1 cellular context compared by ENCODE assay signal in the genomic region with DNA sequence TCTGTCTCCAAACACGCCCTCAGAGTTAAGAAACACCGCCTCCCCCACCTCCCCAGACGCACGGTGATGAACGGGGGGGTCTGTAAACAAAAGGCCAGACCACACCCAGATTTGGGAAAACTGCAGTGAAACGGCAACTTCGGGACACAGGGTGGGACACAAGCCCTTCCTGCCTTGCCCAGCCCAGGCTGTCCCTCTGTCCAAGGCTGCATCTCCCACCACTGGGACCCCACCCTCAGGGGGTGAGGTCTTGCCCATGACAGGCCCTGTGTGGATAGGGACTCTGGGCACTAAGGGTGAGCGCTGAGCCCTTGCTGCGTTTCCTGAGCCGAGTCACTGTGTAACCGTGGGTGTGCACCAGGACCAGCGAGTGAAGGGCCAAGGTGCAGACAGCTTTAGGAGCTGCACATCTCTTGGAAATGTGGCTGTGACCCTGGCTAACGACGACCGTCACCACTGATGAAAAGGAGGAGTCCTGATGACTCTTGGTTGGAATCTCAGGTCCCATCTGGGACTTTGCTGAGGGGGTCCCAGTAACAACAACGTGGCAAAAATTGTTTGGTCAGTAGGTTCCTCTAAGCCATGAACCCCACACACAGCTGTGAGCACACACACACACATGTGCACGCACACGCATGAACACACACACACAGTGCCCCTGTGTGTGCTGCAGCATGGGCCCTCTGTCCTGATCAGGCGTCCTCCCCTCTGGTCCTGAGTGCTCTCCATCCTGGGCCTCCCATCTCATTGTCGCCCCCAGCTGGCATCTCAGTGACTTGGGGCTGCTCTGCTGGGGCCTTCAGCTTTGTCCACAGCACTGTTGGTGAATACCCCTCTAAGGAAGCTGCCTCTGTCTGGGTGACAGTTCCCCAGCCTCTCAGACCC.
TF ChIP-seq lines count a peak whose summit lies in the region.

No MANE protein-coding gene starts in this region.

TF ChIP-seq in H1, 55 proteins besides CTCF, POLR2A, EP300 and RAD21:
- TF ChIP-seq CHD7 (IDR thresholded peaks at IDR 0.05; ENCODE audit: insufficient replicate concordance, low read length) (no peak), TBP (IDR thresholded peaks at IDR 0.05; ENCODE audit: low read depth, low read length) (no peak), SIRT6 (IDR thresholded peaks at IDR 0.05; ENCODE audit: low read length) (no peak), CHD1 (IDR thresholded peaks at IDR 0.05; ENCODE audit: low read depth, low read length) (no peak), FOSL1 (IDR thresholded peaks at IDR 0.05; ENCODE audit: insufficient read depth, low read depth, low read length) (no peak), RFX5 (IDR thresholded peaks at IDR 0.05; ENCODE audit: borderline replicate concordance, low read depth, low read length) (no peak), KDM1A (IDR thresholded peaks at IDR 0.05; ENCODE audit: borderline replicate concordance, low read length) (no peak), CBX8 (IDR thresholded peaks at IDR 0.05; ENCODE audit: borderline replicate concordance, low read depth, low read length) (no peak), CHD2 (IDR thresholded peaks at IDR 0.05; ENCODE audit: low read length) (no peak), ZNF274 (IDR thresholded peaks at IDR 0.05; ENCODE audit: borderline replicate concordance, extremely low read depth, low read length) (no peak), PHF8 (conservative IDR thresholded peaks at IDR 0.05; ENCODE audit: low read depth, low read length) (no peak)
